Comparison of ENCODE assay signal across 13 cellular contexts in genomic region chr6:113662688-113663333, GRCh38.
DNase-seq lines count a peak whose midpoint lies in the region; ATAC-seq, FAIRE-seq and TF ChIP-seq lines count a peak whose summit lies in the region.
"Had no signal": no experiment of that assay in that cellular context is flagged by ENCODE, and none has a peak within 500 bp of the region (broad histone marks: within the 10 kb centered on the region; RNA-seq: fewer than 3 reads in every experiment).

No MANE protein-coding gene starts in this region.

- H3K4me3 ChIP-seq in OCI-LY3 (ENCODE audit: low read length) = peak overlapping the region; percentile 41; the same call in 1 of the 2 replicates
- H3K4me3 ChIP-seq: body of pancreas, esophagus muscularis mucosa had no signal

- H3K27me3 ChIP-seq in OCI-LY3 (ENCODE audit: low read depth, low read length) = no peaks in the 10 kb centered on the region
- H3K27me3 ChIP-seq: body of pancreas, esophagus muscularis mucosa had no signal

- no peak for FAIRE-seq in D721Med (lab: Jason Lieb, UNC)

- peak overlapping the region; percentile 48; the same call in 1 of the 2 replicates for H3K9ac ChIP-seq in OCI-LY3 (ENCODE audit: low read length)

- no peaks in the 10 kb centered on the region for H3K9me3 ChIP-seq in OCI-LY3 (ENCODE audit: insufficient read depth, low read length)
- H3K9me3 ChIP-seq: body of pancreas, esophagus muscularis mucosa had no signal

- H3K36me3 ChIP-seq in OCI-LY3 (replicated peaks; ENCODE audit: low read depth, low read length) = no peaks in the 10 kb centered on the region
- H3K36me3 ChIP-seq: esophagus muscularis mucosa had no signal

- no peak overlapping the region for H2AFZ ChIP-seq in OCI-LY3 (ENCODE audit: low read depth, low read length)

- DNase-seq in GM20000 (ENCODE audit: low spot score) = peak; percentile 29
- DNase-seq in NCI-H226 = no peak
- DNase-seq in cerebellum (ENCODE audit: low spot score) = no peak
- DNase-seq in central memory CD4-positive, alpha-beta T cell = no peak
- no peak for DNase-seq in D721Med (ENCODE audit: insufficient read length, low spot score)
- DNase-seq: AML-193; body of pancreas; NCI-H1417; stimulated activated naive CD4-positive, alpha-beta T cell had no signal

- TF ChIP-seq CTCF in GM20000 (IDR thresholded peaks at IDR 0.05; ENCODE audit: extremely low read depth, missing control alignments) = no peak
- no peak for TF ChIP-seq CTCF in OCI-LY3 (IDR thresholded peaks at IDR 0.05; ENCODE audit: low read depth, low read length)
- TF ChIP-seq CTCF in D721Med (IDR thresholded peaks at IDR 0.05; ENCODE audit: insufficient read depth, missing control alignments) = no peak

- no peak for TF ChIP-seq POLR2A in GM18505 (IDR thresholded peaks at IDR 0.05; ENCODE audit: borderline replicate concordance, extremely low read depth, insufficient read depth, insufficient read length)

- no peaks in the 10 kb centered on the region for H4K20me1 ChIP-seq in OCI-LY3 (ENCODE audit: insufficient read depth, low read length)

- peak overlapping the region; percentile 92 for H3K27ac ChIP-seq in OCI-LY3 (ENCODE audit: low read length)
- H3K27ac ChIP-seq: body of pancreas, esophagus muscularis mucosa had no signal

- H3K4me1 ChIP-seq in OCI-LY3 (ENCODE audit: low read length) = peaks cover 58% of the 10 kb centered on the region
- H3K4me1 ChIP-seq: esophagus muscularis mucosa had no signal

- peak overlapping the region; percentile 72 for H3K4me2 ChIP-seq in OCI-LY3 (ENCODE audit: low read length)

- peak; percentile 88 for ATAC-seq in GM18505 (IDR thresholded peaks at IDR 0.05; ENCODE audit: unreplicated experiment)
- ATAC-seq in HG02973 (IDR thresholded peaks at IDR 0.05; ENCODE audit: unreplicated experiment) = peak; percentile 59
- ATAC-seq: body of pancreas had no signal

- H3K79me2 ChIP-seq in OCI-LY3 (ENCODE audit: low read length) = no peaks in the 10 kb centered on the region
